Comparison of ENCODE assay signal across 1 cellular context in genomic region chr1:203592728-203593127, GRCh38.
TF ChIP-seq lines count a peak whose summit lies in the region.

No MANE protein-coding gene starts in this region.

TF ChIP-seq in H1, 55 proteins besides CTCF, POLR2A, EP300 and RAD21:
- TF ChIP-seq TAF1 (IDR thresholded peaks at IDR 0.05; ENCODE audit: low read depth, low read length) (no peak), SP2 (IDR thresholded peaks at IDR 0.05; ENCODE audit: low read length) (no peak), EGR1 (IDR thresholded peaks at IDR 0.05; ENCODE audit: borderline replicate concordance, low read depth, low read length) (no peak), E2F6 (IDR thresholded peaks at IDR 0.05) (no peak), SP1 (IDR thresholded peaks at IDR 0.05; ENCODE audit: low read depth, low read length) (no peak), RFX5 (IDR thresholded peaks at IDR 0.05; ENCODE audit: borderline replicate concordance, low read depth, low read length) (no peak), MAFK (IDR thresholded peaks at IDR 0.05; ENCODE audit: low read depth, low read length) (no peak), JUN (IDR thresholded peaks at IDR 0.05; ENCODE audit: low read depth, low read length) (no peak), SIX5 (IDR thresholded peaks at IDR 0.05; ENCODE audit: low read depth, low read length) (no peak), CHD1 (IDR thresholded peaks at IDR 0.05; ENCODE audit: low read depth, low read length) (no peak), ATF3 (IDR thresholded peaks at IDR 0.05; ENCODE audit: insufficient read depth, low read depth, low read length) (no peak), TAF7 (optimal IDR thresholded peaks at IDR 0.05; ENCODE audit: borderline replicate concordance, low read depth, low read length) (no peak), CHD7 (IDR thresholded peaks at IDR 0.05; ENCODE audit: insufficient replicate concordance, low read length) (no peak), HDAC6 (IDR thresholded peaks at IDR 0.05; ENCODE audit: low read depth, low read length) (no peak), HDAC2 (IDR thresholded peaks at IDR 0.05; ENCODE audit: borderline replicate concordance in 1 of 2, low read depth in 2 of 2, low read length in 2 of 2) (no peak), MAX (IDR thresholded peaks at IDR 0.05) (no peak), CREB1 (IDR thresholded peaks at IDR 0.05) (no peak)
TF ChIP-seq in H1: peak in this region for 0.
